11 cellular contexts compared by ENCODE assay signal in genomic region chr5:16727937-16728336, GRCh38.
DNase-seq lines count a peak whose midpoint lies in the region; ATAC-seq, FAIRE-seq and TF ChIP-seq lines count a peak whose summit lies in the region.
"Had no signal": no experiment of that assay in that cellular context is flagged by ENCODE, and none has a peak within 500 bp of the region (broad histone marks: within the 10 kb centered on the region; RNA-seq: fewer than 3 reads in every experiment).

No MANE protein-coding gene starts in this region.

- POLR2A ChIA-PET in H1 (lab: Charles Lee; ENCODE audit: partially characterized antibody), result interaction anchor here (0.6 to 5.6 kb wide), 5 partner anchors 10 to 101 kb away, joined by 3 to 42 read pairs (median 5); no protein-coding TSS in a partner anchor

- peaks cover 7 to 27% of the 10 kb centered on the region in 2 experiments for H4K20me1 ChIP-seq in H1 (replicated peaks in 1 of 2; ENCODE audit: control insufficient read depth in 1 of 2, insufficient read depth in 2 of 2, low read length in 2 of 2)
- no peaks in the 10 kb centered on the region for H4K20me1 ChIP-seq in neural progenitor cell (ENCODE audit: low read depth)

- CTCF ChIA-PET in H1 (lab: Charles Lee; ENCODE audit: partially characterized antibody), result interaction anchor here (0.7 to 1.6 kb wide), 4 partner anchors 19 to 476 kb away, joined by 3 to 4 read pairs (median 3); no protein-coding TSS in a partner anchor

- no peak for FAIRE-seq in H1 (lab: Jason Lieb, UNC)

- H3K14ac ChIP-seq in H1 (ENCODE audit: insufficient read length), result no peak overlapping the region

- H3K4me3 Mint-ChIP-seq in neural progenitor cell, result peak overlapping the region; percentile 18
- H3K4me3 Mint-ChIP-seq: IgD-negative memory B cell had no signal

- peak overlapping the region; percentile 38; the same call in 1 of the 2 replicates for H3K18ac ChIP-seq in H1 (ENCODE audit: extremely low read depth, low read length)

- no peak for ATAC-seq in GM21515 (IDR thresholded peaks at IDR 0.05; ENCODE audit: unreplicated experiment)

- peak overlapping the region; percentile 40 for H3K27ac Mint-ChIP-seq in neural progenitor cell

- DNase-seq in DMS79 treated with DMSO at 0.1 percent for 48 hours (lab: John Stamatoyannopoulos, UW) (peak; percentile 78), NCI-H2029 (lab: John Stamatoyannopoulos, UW) (peak; percentile 91), H1 (ENCODE audit: low read depth in 1 of 2, low spot score in 2 of 2) (no peak), neural progenitor cell (ENCODE audit: low spot score) (no peak), ACHN (no peak), T-helper 2 cell (no peak), SW480 (ENCODE audit: low spot score) (no peak)
- DNase-seq: DND-41; stimulated activated CD4-positive, alpha-beta T cell treated with anti-CD3 and anti-CD28 coated beads, Interleukin-4, amount 100 ng/mL, for 4 hours had no signal

- H3K4ac ChIP-seq in H1 (replicated peaks; ENCODE audit: insufficient read length, low read depth, low read length), result no peak overlapping the region

- peak overlapping the region; percentile 24 to 51; a peak in 3 of 4 replicates for H3K4me2 ChIP-seq in H1 (ENCODE audit: insufficient read depth in 1 of 2, low read depth in 2 of 2, low read length in 2 of 2)
- H3K4me2 ChIP-seq in neural progenitor cell, result no peak overlapping the region

- 86% methylated on average over 9 of the region's 9 CpGs; no CpG with 5 or more reads in 1 of the 2 experiments for WGBS in H1 (ENCODE audit: extremely low coverage in 1 of 2, insufficient coverage in 1 of 2, insufficient read length in 1 of 2, insufficient replicate concordance in 2 of 2, low coverage in 1 of 2, low lambda C conversion rate in 2 of 2, missing lambda C conversion rate in 1 of 2), 2 experiments

- H3K56ac ChIP-seq in H1 (replicated peaks; ENCODE audit: insufficient read length, low read depth, low read length), result no peak overlapping the region

- peak overlapping the region; percentile 43; the same call in 1 of the 2 replicates for H2AK5ac ChIP-seq in H1 (ENCODE audit: low read depth, low read length)

- no peak overlapping the region for H4K8ac ChIP-seq in H1 (ENCODE audit: extremely low read depth, insufficient read depth, low read length)

- TF ChIP-seq RAD21 in H1 (IDR thresholded peaks at IDR 0.05 in 1 of 2, conservative IDR thresholded peaks at IDR 0.05 in 1 of 2; ENCODE audit: low read depth in 2 of 2, low read length in 2 of 2), result no peak

- peaks cover 2 to 21% (median 15%) of the 10 kb centered on the region in 4 experiments for H3K4me1 ChIP-seq in H1 (replicated peaks in 1 of 4; ENCODE audit: control insufficient read depth in 3 of 4, insufficient read depth in 4 of 4, low read length in 3 of 4)
- H3K4me1 ChIP-seq in neural progenitor cell, result peaks cover 30% of the 10 kb centered on the region

- peaks cover 44% of the 10 kb centered on the region for H3K36me3 Mint-ChIP-seq in neural progenitor cell
- H3K36me3 Mint-ChIP-seq: IgD-negative memory B cell had no signal

- in situ Hi-C loops in ACHN (cut with HindIII; ENCODE audit: low pct_ligation_motif_present, low pct_unique_long_range_greater_than_20kb, low sequenced_read_pairs), result no loop called here

- H3K27me3 ChIP-seq in H1 (replicated peaks in 1 of 4; ENCODE audit: control insufficient read depth in 3 of 4, extremely low read depth in 1 of 4, insufficient read depth in 3 of 4, low read length in 3 of 4) (no peaks in the 10 kb centered on the region), neural progenitor cell (no peaks in the 10 kb centered on the region)

- no peak overlapping the region for H2BK15ac ChIP-seq in H1 (ENCODE audit: low read length)

- H2BK12ac ChIP-seq in H1 (ENCODE audit: low read depth, low read length), result peak overlapping the region; percentile 69; the same call in 1 of the 2 replicates

- TF ChIP-seq CTCF in H1 (IDR thresholded peaks at IDR 0.05; ENCODE audit: control extremely low read depth in 1 of 3, insufficient read depth in 1 of 3, low read depth in 1 of 3, low read length in 3 of 3), result no peak
- TF ChIP-seq CTCF in neural progenitor cell (IDR thresholded peaks at IDR 0.05), result no peak

- no peak overlapping the region for H3K23ac ChIP-seq in H1 (ENCODE audit: insufficient read length)

- H3K9me3 Mint-ChIP-seq in neural progenitor cell, result peaks cover 23% of the 10 kb centered on the region

- H3K4me3 ChIP-seq in H1 (ENCODE audit: extremely low read depth in 1 of 4, insufficient read depth in 2 of 4, low read depth in 3 of 4, low read length in 4 of 4) (no peak overlapping the region), neural progenitor cell (no peak overlapping the region)

- no peak for TF ChIP-seq POLR2A in H1 (IDR thresholded peaks at IDR 0.05; ENCODE audit: control extremely low read depth in 1 of 2, low read depth in 2 of 2, low read length in 2 of 2)

- peaks cover 0 to 36% (median 8%) of the 10 kb centered on the region in 4 experiments; a peak in 4 of 8 replicates for H3K36me3 ChIP-seq in H1 (ENCODE audit: control insufficient read depth in 2 of 4, insufficient read depth in 4 of 4, low read length in 3 of 4)
- peaks cover 3% of the 10 kb centered on the region for H3K36me3 ChIP-seq in neural progenitor cell

- H2BK5ac ChIP-seq in H1 (ENCODE audit: low read depth, low read length), result peak overlapping the region; percentile 47; the same call in 1 of the 2 replicates

- peak overlapping the region in 1 of 4 experiments; percentile 27; a peak in 1 of 7 replicates for H3K9ac ChIP-seq in H1 (replicated peaks in 1 of 4; ENCODE audit: extremely low read depth in 1 of 4, low read depth in 3 of 4, low read length in 3 of 4)
- no peak overlapping the region for H3K9ac ChIP-seq in neural progenitor cell

- H3K79me1 ChIP-seq in H1 (ENCODE audit: low read depth, low read length), result peaks cover 15% of the 10 kb centered on the region

- peaks cover 39% of the 10 kb centered on the region for H3F3A ChIP-seq in neural progenitor cell (ENCODE audit: low read depth)

- peaks cover 50% of the 10 kb centered on the region for H3K4me1 Mint-ChIP-seq in neural progenitor cell

- H3K79me2 ChIP-seq in H1 (ENCODE audit: control insufficient read depth in 1 of 2, insufficient read depth in 2 of 2, low read length in 2 of 2) (peaks cover 58 to 97% of the 10 kb centered on the region in 2 experiments), neural progenitor cell (ENCODE audit: low read depth) (peaks cover 100% of the 10 kb centered on the region)

- H2AFZ ChIP-seq in H1 (ENCODE audit: low read length), result no peak overlapping the region
- no peak overlapping the region for H2AFZ ChIP-seq in neural progenitor cell (replicated peaks)

- no peak overlapping the region for H2BK120ac ChIP-seq in H1 (replicated peaks; ENCODE audit: low read depth, low read length)

- no peak overlapping the region for H4K91ac ChIP-seq in H1 (replicated peaks; ENCODE audit: insufficient read length, low read length)

- no peaks in the 10 kb centered on the region for H3K27me3 Mint-ChIP-seq in neural progenitor cell (ENCODE audit: insufficient read depth, low read depth)

- no peak for TF ChIP-seq EP300 in H1 (IDR thresholded peaks at IDR 0.05; ENCODE audit: borderline replicate concordance in 1 of 2, low read depth in 2 of 2, low read length in 2 of 2)

- H4K5ac ChIP-seq in H1 (ENCODE audit: insufficient read length, low read depth, low read length), result no peak overlapping the region

- H3K27ac ChIP-seq in H1 (ENCODE audit: low read depth, low read length) (peak overlapping the region; percentile 41), neural progenitor cell (peak overlapping the region; percentile 80)

- H2BK20ac ChIP-seq in H1 (ENCODE audit: low read length), result no peak overlapping the region

- H3K9me3 ChIP-seq in H1 (ENCODE audit: insufficient read depth in 2 of 2, low read depth in 1 of 2, low read length in 1 of 2) (peaks cover 0 to 2% of the 10 kb centered on the region in 2 experiments; a peak in 1 of 4 replicates), neural progenitor cell (ENCODE audit: low read depth) (peaks cover 9% of the 10 kb centered on the region)

- H3K23me2 ChIP-seq in H1 (ENCODE audit: low read depth, low read length), result no peaks in the 10 kb centered on the region

TF ChIP-seq in H1, 55 proteins besides CTCF, POLR2A, EP300 and RAD21:
- no peak for TF ChIP-seq JUN (IDR thresholded peaks at IDR 0.05; ENCODE audit: low read depth, low read length)
- TF ChIP-seq MAFK (IDR thresholded peaks at IDR 0.05; ENCODE audit: low read depth, low read length), result no peak
- no peak for TF ChIP-seq SIX5 (IDR thresholded peaks at IDR 0.05; ENCODE audit: low read depth, low read length)
- TF ChIP-seq KDM1A (IDR thresholded peaks at IDR 0.05; ENCODE audit: borderline replicate concordance, low read length), result no peak

Comparison
In these comparisons a context has a peak if more than half of its experiments do, and no peak if none do; other contexts are left out.
1. DNase-seq: peak in DMS79 treated with DMSO at 0.1 percent for 48 hours (single experiment) and NCI-H2029 (single experiment); none in H1 (0 of 2), neural progenitor cell (single experiment), ACHN (single experiment), T-helper 2 cell (0 of 5) and SW480 (single experiment).